In the genomic region with DNA sequence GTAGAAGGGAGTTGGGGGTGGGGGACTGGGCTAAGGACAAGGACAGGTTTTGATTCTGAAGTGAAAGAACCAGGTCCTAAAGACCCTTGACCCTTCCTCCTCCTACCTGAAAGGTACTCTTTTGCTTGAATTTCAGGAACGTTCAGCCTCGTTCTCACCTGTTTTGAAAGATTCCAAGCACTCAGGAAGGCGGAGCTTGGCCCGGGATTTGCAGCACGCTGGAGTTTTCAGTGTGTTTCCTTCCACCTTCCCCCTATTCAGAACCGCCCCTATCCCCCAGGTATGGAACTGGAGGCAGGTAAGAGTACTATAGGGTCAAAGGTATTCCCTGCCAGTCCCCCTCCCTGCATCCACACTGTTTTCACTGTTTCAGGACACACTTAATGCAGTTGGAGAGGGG, we compare ENCODE assay signal across 1 cellular context.
TF ChIP-seq lines count a peak whose summit lies in the region.

No MANE protein-coding gene starts in this region.

TF ChIP-seq in K562, 482 proteins besides CTCF, POLR2A, EP300 and RAD21:
- TF ChIP-seq BRF1 (IDR thresholded peaks at IDR 0.05; ENCODE audit: borderline replicate concordance, extremely low read depth, insufficient read length) (no peak), ZNF431 (CRISPR knock-in tag; IDR thresholded peaks at IDR 0.05) (0 out of 2 replicates have a peak, but pooled peaks have one; percentile 40)
